Comparison of ENCODE assay signal across 9 cellular contexts in the genomic region with DNA sequence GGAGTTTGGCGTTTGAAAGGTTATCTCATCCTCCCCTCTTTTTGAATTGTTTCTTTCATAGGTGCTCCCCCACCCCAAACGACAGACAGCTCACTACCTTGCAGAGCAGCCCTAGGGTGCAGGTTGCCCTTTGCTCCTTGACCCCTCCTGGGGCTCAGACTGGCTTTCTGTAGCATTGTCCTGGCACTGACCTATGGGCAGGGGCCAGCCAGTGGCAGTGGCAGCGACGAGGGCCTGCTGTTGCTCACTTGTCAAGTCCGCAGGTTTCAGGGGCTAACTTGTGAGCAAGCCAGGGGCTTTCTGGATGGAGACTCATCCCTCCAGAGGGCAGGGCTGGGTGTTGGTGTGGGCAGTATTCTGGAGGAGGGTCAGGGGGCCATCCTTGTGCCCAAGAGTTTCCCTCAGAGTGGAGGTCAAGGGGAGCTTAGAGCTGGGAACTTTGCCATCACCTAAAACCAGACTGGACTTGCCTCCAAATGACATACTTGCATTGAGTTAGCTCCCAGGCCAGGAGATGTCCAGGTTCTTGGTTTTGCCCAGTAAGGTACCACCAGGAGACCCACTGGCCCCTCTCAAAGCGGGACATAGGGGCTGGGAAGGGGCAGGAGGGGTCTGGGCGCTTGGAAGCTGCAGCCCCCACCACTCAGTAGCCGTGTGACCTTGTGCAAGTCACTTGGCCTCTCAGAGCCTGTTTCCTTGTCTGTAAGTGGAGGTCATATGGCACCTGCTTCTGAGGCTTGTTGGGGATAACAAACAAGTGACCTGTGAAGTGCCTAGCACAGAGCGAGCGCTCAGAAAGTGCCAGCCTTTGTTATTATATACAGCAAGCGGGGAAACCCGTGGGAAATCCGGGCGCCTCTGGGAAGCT. TPM values are rescaled to one million over a fixed set of nuclear protein-coding genes. Genes with fewer than 3 reads are reported as not detected.
DNase-seq lines count a peak whose midpoint lies in the region; ATAC-seq and TF ChIP-seq lines count a peak whose summit lies in the region.
"Had no signal": no experiment of that assay in that cellular context is flagged by ENCODE, and none has a peak within 500 bp of the region (broad histone marks: within the 10 kb centered on the region; RNA-seq: fewer than 3 reads in every experiment).

No MANE protein-coding gene starts in this region.

- H3K4me3 Mint-ChIP-seq in endodermal cell, result peak overlapping the region; percentile 74

- H3K9me3 ChIP-seq in KOPT-K1 (ENCODE audit: insufficient read depth, low read length, poor library complexity, severe bottlenecking), result no peaks in the 10 kb centered on the region
- no peaks in the 10 kb centered on the region for H3K9me3 ChIP-seq in endodermal cell (ENCODE audit: control insufficient read depth, low read length)

- TF ChIP-seq CTCF in endodermal cell (conservative IDR thresholded peaks at IDR 0.05), result no peak

- H3K27ac ChIP-seq in KOPT-K1 (ENCODE audit: low read depth, low read length, poor library complexity, severe bottlenecking) (peak overlapping the region; percentile 73), endodermal cell (ENCODE audit: low read depth, low read length) (no peak overlapping the region), rectal smooth muscle tissue (ENCODE audit: low read depth, low read length) (peak overlapping the region; percentile 98)

- H3K4me1 Mint-ChIP-seq in endodermal cell, result peaks cover 14% of the 10 kb centered on the region

- 56 to 57% methylated on average over 12 to 14 of the region's 14 CpGs for WGBS in endodermal cell (ENCODE audit: insufficient coverage in 1 of 2, insufficient read length in 1 of 2), 2 experiments

- H3K9me3 Mint-ChIP-seq in endodermal cell, result no peaks in the 10 kb centered on the region
- H3K9me3 Mint-ChIP-seq: activated naive CD4-positive, alpha-beta T cell treated with anti-CD3 and anti-CD28 coated beads, Interleukin-2, amount 50 U/mL, for 72 hours had no signal

- no peaks in the 10 kb centered on the region for H3K27me3 Mint-ChIP-seq in endodermal cell (ENCODE audit: insufficient read depth)

- no peaks in the 10 kb centered on the region for H3K36me3 Mint-ChIP-seq in endodermal cell (ENCODE audit: low read depth)
- H3K36me3 Mint-ChIP-seq: activated naive CD4-positive, alpha-beta T cell treated with anti-CD3 and anti-CD28 coated beads, Interleukin-2, amount 50 U/mL, for 72 hours had no signal

- H3K27me3 ChIP-seq in endodermal cell (ENCODE audit: control insufficient read depth, insufficient read depth, low read length, poor library complexity, severe bottlenecking) (no peaks in the 10 kb centered on the region), rectal smooth muscle tissue (ENCODE audit: control insufficient read depth, insufficient read depth, low read length) (no peaks in the 10 kb centered on the region)

- H3K36me3 ChIP-seq in KOPT-K1 (ENCODE audit: insufficient read depth, low read length) (no peaks in the 10 kb centered on the region), endodermal cell (ENCODE audit: control insufficient read depth, insufficient read depth, low read length) (no peaks in the 10 kb centered on the region), rectal smooth muscle tissue (ENCODE audit: control insufficient read depth, insufficient read depth, low read length) (no peaks in the 10 kb centered on the region)

- H3K27ac Mint-ChIP-seq in endodermal cell, result no peak overlapping the region

- H3K4me1 ChIP-seq in endodermal cell (ENCODE audit: control insufficient read depth, insufficient read depth, low read length) (peaks cover 6% of the 10 kb centered on the region), rectal smooth muscle tissue (ENCODE audit: control insufficient read depth, insufficient read depth, low read length) (peaks cover 6% of the 10 kb centered on the region)

- DNase-seq in activated effector memory CD4-positive, alpha-beta T cell treated with anti-CD3 and anti-CD28 coated beads, Interleukin-2, amount 50 U/mL, for 16 hours, result peak; percentile 22
- DNase-seq in activated effector memory CD4-positive, alpha-beta T cell treated with Interleukin-2 at 50 U/mL for 16 hours, result no peak
- DNase-seq in endodermal cell (peak; percentile 51), putamen (ENCODE audit: low spot score) (no peak)

- H3K9ac ChIP-seq in endodermal cell (ENCODE audit: extremely low read depth, low read length, poor library complexity, severe bottlenecking) (no peak overlapping the region), rectal smooth muscle tissue (ENCODE audit: low read length) (no peak overlapping the region)

- ATAC-seq in GM21367 (IDR thresholded peaks at IDR 0.05; ENCODE audit: unreplicated experiment), result no peak
- ATAC-seq in HG02610 (IDR thresholded peaks at IDR 0.05; ENCODE audit: unreplicated experiment), result no peak

- H3K4me3 ChIP-seq in endodermal cell (ENCODE audit: low read length) (peak overlapping the region; percentile 85), rectal smooth muscle tissue (ENCODE audit: low read length) (peak overlapping the region; percentile 85)

RNA-seq across cellular contexts. Expression of a gene that starts 53.5 kb away (rescaled TPM):
- total RNA-seq in endodermal cell, result 10 to 100 TPM; 51.8 to 62.0 TPM
- polyA plus RNA-seq in endodermal cell (2013, experiment 1 of 2), result 52.3 TPM
- 49.5 TPM for polyA plus RNA-seq in endodermal cell (2013, experiment 2 of 2)

Comparison
In these comparisons a context has a peak if more than half of its experiments do, and no peak if none do; other contexts are left out.
1. DNase-seq: peak in activated effector memory CD4-positive, alpha-beta T cell treated with anti-CD3 and anti-CD28 coated beads, Interleukin-2, amount 50 U/mL, for 16 hours (single experiment) and endodermal cell (single experiment); none in activated effector memory CD4-positive, alpha-beta T cell treated with Interleukin-2 at 50 U/mL for 16 hours (single experiment) and putamen (single experiment).